15 cellular contexts compared by ENCODE assay signal in the genomic region with DNA sequence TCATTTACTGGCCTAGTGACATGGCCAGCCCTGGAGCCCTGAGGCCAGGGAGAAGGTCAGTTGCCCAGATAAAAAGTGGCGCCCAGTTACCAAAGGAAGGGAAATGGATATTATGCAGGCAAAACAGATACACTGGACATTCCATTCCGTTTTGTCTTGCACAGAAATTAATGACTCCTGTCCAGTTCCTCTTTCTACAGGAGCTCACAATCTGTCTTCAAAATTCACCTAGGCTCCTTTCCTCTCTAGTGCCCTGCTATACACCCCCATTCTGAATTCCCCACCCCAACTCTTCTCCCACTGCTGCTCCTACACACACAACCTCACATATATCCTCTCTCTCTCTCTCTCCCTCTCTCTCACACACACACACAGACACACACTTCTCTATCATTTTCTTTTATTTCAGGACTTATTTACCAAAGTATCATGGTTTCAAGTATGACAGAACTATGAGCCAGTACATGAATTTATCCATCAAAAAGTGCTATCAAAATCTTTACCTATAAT.
A peak's percentile ranks its signal among the peaks of the same experiment; 100 is the strongest.
DNase-seq lines count a peak whose midpoint lies in the region; ATAC-seq and TF ChIP-seq lines count a peak whose summit lies in the region.
"Had no signal": no experiment of that assay in that cellular context is flagged by ENCODE, and none has a peak within 500 bp of the region (broad histone marks: within the 10 kb centered on the region; RNA-seq: fewer than 3 reads in every experiment).

No MANE protein-coding gene starts in this region.

- H3K27ac ChIP-seq in HEK293 (ENCODE audit: extremely low read depth, low read depth, low read length) (no peak overlapping the region), sigmoid colon (no peak overlapping the region)
- H3K27ac ChIP-seq: GM23248, HL-60 had no signal

- DNase-seq in left kidney (ENCODE audit: low read depth, low spot score) (peak; percentile 61), sigmoid colon (no peak), NCI-H1092 (lab: John Stamatoyannopoulos, UW) (no peak), D341Med (ENCODE audit: low spot score) (no peak), left cardiac atrium (no peak)
- DNase-seq: BE2C; C1 segment of cervical spinal cord; CD4-positive, CD25-positive, alpha-beta regulatory T cell; CD8-positive, alpha-beta memory T cell; COR-L47 had no signal

- POLR2A ChIA-PET in HEK293 (lab: Yijun Ruan, JAX): no interaction called here

- no peak for ATAC-seq in left cardiac atrium

- H3K4me3 ChIP-seq in HEK293 (ENCODE audit: low read depth, low read length): no peak overlapping the region
- H3K4me3 ChIP-seq in sigmoid colon: no peak overlapping the region
- H3K4me3 ChIP-seq: GM23248, HAP-1 had no signal

- H3K4me3 Mint-ChIP-seq in nephron: no peak overlapping the region
- H3K4me3 Mint-ChIP-seq: CD4-positive, CD25-positive, alpha-beta regulatory T cell had no signal

- H3K9me3 ChIP-seq in HEK293 (ENCODE audit: control insufficient read depth, insufficient read depth, low read depth, low read length) (no peaks in the 10 kb centered on the region), sigmoid colon (no peaks in the 10 kb centered on the region)
- H3K9me3 ChIP-seq: BE2C, HAP-1 had no signal

- CTCF ChIA-PET in HEK293 (lab: Yijun Ruan, JAX): no interaction called here

- intact Hi-C loops in sigmoid colon (cut with DNase I): no loop called here
- intact Hi-C loops in left cardiac atrium (cut with DNase I): no loop called here

- no peaks in the 10 kb centered on the region for H3K27me3 Mint-ChIP-seq in nephron (ENCODE audit: low read depth)
- H3K27me3 Mint-ChIP-seq: CD4-positive, CD25-positive, alpha-beta regulatory T cell; CD8-positive, alpha-beta memory T cell had no signal

- TF ChIP-seq CTCF in HEK293 (tag by site-specific recombination; IDR thresholded peaks at IDR 0.05): no peak
- TF ChIP-seq CTCF in nephron (IDR thresholded peaks at IDR 0.05; ENCODE audit: unreplicated experiment in 3 of 3): no peak
- no peak for TF ChIP-seq CTCF in sigmoid colon (IDR thresholded peaks at IDR 0.05)

- no peak for TF ChIP-seq POLR2A in sigmoid colon (IDR thresholded peaks at IDR 0.05)

- H3K36me3 Mint-ChIP-seq in nephron (ENCODE audit: low read depth): peaks cover 22% of the 10 kb centered on the region
- H3K36me3 Mint-ChIP-seq: CD4-positive, CD25-positive, alpha-beta regulatory T cell; CD8-positive, alpha-beta memory T cell had no signal

- H3K4me1 ChIP-seq in HEK293 (ENCODE audit: control insufficient read depth, insufficient read depth, low read length): peaks cover 9% of the 10 kb centered on the region; the same call in 1 of the 2 replicates
- H3K4me1 ChIP-seq in sigmoid colon: no peaks in the 10 kb centered on the region
- H3K4me1 ChIP-seq: BE2C, HAP-1 had no signal

- H3K9me3 Mint-ChIP-seq in nephron: peaks cover 17% of the 10 kb centered on the region

- no peak for TF ChIP-seq EP300 in sigmoid colon (IDR thresholded peaks at IDR 0.05)

- no peaks in the 10 kb centered on the region for H3K27me3 ChIP-seq in sigmoid colon
- H3K27me3 ChIP-seq: BE2C had no signal

- 74 to 83% methylated on average over 2 of the region's 2 CpGs for WGBS in sigmoid colon, 2 donors

- H3K36me3 ChIP-seq in HEK293 (ENCODE audit: control insufficient read depth in 2 of 2, insufficient read depth in 1 of 2, low read length in 2 of 2): no peaks in the 10 kb centered on the region
- no peaks in the 10 kb centered on the region for H3K36me3 ChIP-seq in sigmoid colon
- H3K36me3 ChIP-seq: BE2C, HAP-1 had no signal

- peak overlapping the region in 2 of 3 experiments; percentile 24 to 86 for H3K27ac Mint-ChIP-seq in nephron
- H3K27ac Mint-ChIP-seq: CD4-positive, CD25-positive, alpha-beta regulatory T cell; CD8-positive, alpha-beta memory T cell had no signal

- peaks cover 33% of the 10 kb centered on the region for H3K4me1 Mint-ChIP-seq in nephron
- H3K4me1 Mint-ChIP-seq: CD4-positive, CD25-positive, alpha-beta regulatory T cell; CD8-positive, alpha-beta memory T cell had no signal

TF ChIP-seq in HEK293, 187 proteins besides CTCF, POLR2A, EP300 and RAD21:
- TF ChIP-seq EGR2 (tag by site-specific recombination; IDR thresholded peaks at IDR 0.05; ENCODE audit: low read depth) (peak; percentile 51), ZFHX2 (tag by site-specific recombination; conservative IDR thresholded peaks at IDR 0.05) (peak; percentile 53), ZNF114 (tag by site-specific recombination; IDR thresholded peaks at IDR 0.05) (no peak)
TF ChIP-seq in HEK293: peak in this region for 2.
